ENCODE assay signal across 20 cellular contexts in the genomic region with DNA sequence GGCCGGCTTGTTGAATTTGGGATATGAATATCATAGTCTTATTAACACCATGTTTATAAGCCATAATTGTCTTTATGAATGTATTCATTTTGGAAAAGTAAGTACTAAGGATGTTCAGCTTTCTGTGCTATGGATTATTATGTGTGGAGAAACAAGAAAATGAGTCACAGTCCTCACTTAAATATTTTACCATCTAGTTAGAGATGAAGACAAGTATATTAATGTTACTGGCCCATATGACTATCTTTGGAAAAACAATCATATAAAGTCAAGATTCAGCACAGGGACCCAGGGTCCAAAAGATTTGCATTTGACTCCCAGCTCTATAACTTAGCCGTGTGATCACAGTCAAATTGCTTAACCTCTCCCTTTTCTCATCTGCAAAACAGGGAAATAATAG. TPM values are rescaled to one million over a fixed set of nuclear protein-coding genes. Genes with fewer than 3 reads are reported as not detected.
A peak's percentile ranks its signal among the peaks of the same experiment; 100 is the strongest.
DNase-seq lines count a peak whose midpoint lies in the region; ATAC-seq and TF ChIP-seq lines count a peak whose summit lies in the region.
"Had no signal": no experiment of that assay in that cellular context is flagged by ENCODE, and none has a peak within 500 bp of the region (broad histone marks: within the 10 kb centered on the region; RNA-seq: fewer than 3 reads in every experiment).

No MANE protein-coding gene starts in this region.

- H3K4me3 ChIP-seq in Karpas-422 (ENCODE audit: low read length) (no peak overlapping the region), SK-N-MC (no peak overlapping the region), fibroblast of mammary gland (ENCODE audit: control insufficient read depth, low read depth, low read length) (no peak overlapping the region)

- no peak overlapping the region for H3K9ac ChIP-seq in Karpas-422 (ENCODE audit: low read length)
- H3K9ac ChIP-seq in SK-N-MC (ENCODE audit: insufficient read length), result no peak overlapping the region

- POLR2A ChIA-PET in activated CD8-positive, alpha-beta T cell treated with anti-CD3 and anti-CD28 coated beads for 36 hours (lab: Charles Lee), result no interaction called here

- no peaks in the 10 kb centered on the region for H3K79me2 ChIP-seq in Karpas-422 (ENCODE audit: low read length)

- DNase-seq in ELR (ENCODE audit: low read depth) (peak; percentile 37), Karpas-422 (no peak), SK-N-MC (ENCODE audit: low read depth, low spot score) (no peak), fibroblast of mammary gland (ENCODE audit: low read depth) (peak; percentile 48), NK-92 (lab: John Stamatoyannopoulos, UW; ENCODE audit: unreplicated experiment) (no peak), RPMI8226 (no peak)
- DNase-seq in activated CD8-positive, alpha-beta T cell treated with anti-CD3 and anti-CD28 coated beads for 36 hours, result no peak
- DNase-seq: ACHN; BE2C; C1 segment of cervical spinal cord; CD4-positive, CD25-positive, alpha-beta regulatory T cell; CD8-positive, alpha-beta memory T cell; COR-L47; DMS 273 treated with DMSO at 0.1 percent for 48 hours; DMS53; DND-41; GDM1; H9; KBM-7 had no signal

- H3K4me1 Mint-ChIP-seq in activated CD8-positive, alpha-beta T cell treated with anti-CD3 and anti-CD28 coated beads for 36 hours (ENCODE audit: low read depth), result no peaks in the 10 kb centered on the region
- H3K4me1 Mint-ChIP-seq: CD4-positive, CD25-positive, alpha-beta regulatory T cell; CD8-positive, alpha-beta memory T cell had no signal

- H3K36me3 ChIP-seq in Karpas-422 (ENCODE audit: insufficient read depth, low read length) (no peaks in the 10 kb centered on the region), SK-N-MC (ENCODE audit: insufficient read depth, low read length) (no peaks in the 10 kb centered on the region)
- H3K36me3 ChIP-seq: BE2C had no signal

- peaks cover 19% of the 10 kb centered on the region for H3K4me1 ChIP-seq in Karpas-422 (ENCODE audit: low read length)

- no peak overlapping the region for H3K27ac ChIP-seq in Karpas-422 (ENCODE audit: low read length)
- H3K27ac ChIP-seq in SK-N-MC, result peak overlapping the region; percentile 93; the same call in 1 of the 2 replicates
- H3K27ac ChIP-seq: HL-60 had no signal

- no peaks in the 10 kb centered on the region for H3K9me3 Mint-ChIP-seq in activated CD8-positive, alpha-beta T cell treated with anti-CD3 and anti-CD28 coated beads for 36 hours
- H3K9me3 Mint-ChIP-seq: CD4-positive, CD25-positive, alpha-beta regulatory T cell; CD8-positive, alpha-beta memory T cell; H9 had no signal

- H3K27me3 ChIP-seq in Karpas-422 (ENCODE audit: low read length), result no peaks in the 10 kb centered on the region
- H3K27me3 ChIP-seq: BE2C had no signal

- no peak overlapping the region for H3K4me3 Mint-ChIP-seq in activated CD8-positive, alpha-beta T cell treated with anti-CD3 and anti-CD28 coated beads for 36 hours
- H3K4me3 Mint-ChIP-seq: H9 had no signal

- intact Hi-C loops in activated CD8-positive, alpha-beta T cell treated with anti-CD3 and anti-CD28 coated beads for 36 hours (cut with micrococcal nuclease), result no loop called here

- ATAC-seq in activated CD8-positive, alpha-beta T cell treated with anti-CD3 and anti-CD28 coated beads for 36 hours, result no peak

- H3K9me2 ChIP-seq in Karpas-422 (replicated peaks; ENCODE audit: insufficient read depth, low read length), result no peaks in the 10 kb centered on the region

- H3K4me2 ChIP-seq in Karpas-422 (ENCODE audit: low read depth, low read length, poor library complexity, severe bottlenecking), result no peak overlapping the region

- no peaks in the 10 kb centered on the region for H4K20me1 ChIP-seq in Karpas-422 (ENCODE audit: insufficient read depth, low read depth, low read length)

- TF ChIP-seq CTCF in fibroblast of mammary gland (conservative IDR thresholded peaks at IDR 0.05; ENCODE audit: control insufficient read depth, insufficient read depth, low read depth, low read length), result no peak
- no peak for TF ChIP-seq CTCF in activated CD8-positive, alpha-beta T cell treated with anti-CD3 and anti-CD28 coated beads for 36 hours (IDR thresholded peaks at IDR 0.05)

- H3K9me3 ChIP-seq in Karpas-422 (ENCODE audit: low read length) (no peaks in the 10 kb centered on the region), SK-N-MC (ENCODE audit: low read depth, low read length) (no peaks in the 10 kb centered on the region)
- H3K9me3 ChIP-seq: BE2C had no signal

- H3K27ac Mint-ChIP-seq in activated CD8-positive, alpha-beta T cell treated with anti-CD3 and anti-CD28 coated beads for 36 hours, result no peak overlapping the region
- H3K27ac Mint-ChIP-seq: CD4-positive, CD25-positive, alpha-beta regulatory T cell; CD8-positive, alpha-beta memory T cell; H9 had no signal

- H3K36me3 Mint-ChIP-seq in activated CD8-positive, alpha-beta T cell treated with anti-CD3 and anti-CD28 coated beads for 36 hours (ENCODE audit: low read depth), result no peaks in the 10 kb centered on the region
- H3K36me3 Mint-ChIP-seq: CD4-positive, CD25-positive, alpha-beta regulatory T cell had no signal

- H2AFZ ChIP-seq in Karpas-422 (ENCODE audit: low read length), result 0 out of 2 replicates have a peak overlapping the region, but pooled peaks have one; percentile 20

- H3K27me3 Mint-ChIP-seq in activated CD8-positive, alpha-beta T cell treated with anti-CD3 and anti-CD28 coated beads for 36 hours, result peaks cover 4% of the 10 kb centered on the region

- CTCF ChIA-PET in activated CD8-positive, alpha-beta T cell treated with anti-CD3 and anti-CD28 coated beads for 36 hours (lab: Charles Lee), result interaction anchor here (1.4 kb wide), 1 partner anchor 27 kb away, joined by 3 read pairs; no protein-coding TSS in a partner anchor

RNA-seq across cellular contexts. Expression of gene TOMM7, which starts 9.8 kb away (rescaled TPM):
- 169 and 170 TPM in 2 replicates for total RNA-seq in Karpas-422 (2014; rRNA removed; shearing (Covaris generic); ENCODE audit: low replicate concordance)
- 100 to 1,000 TPM; 206 to 240 TPM for total RNA-seq in activated CD8-positive, alpha-beta T cell treated with anti-CD3 and anti-CD28 coated beads for 36 hours

Comparison
In these comparisons a context has a peak if more than half of its experiments do, and no peak if none do; other contexts are left out.
1. DNase-seq: peak in ELR (single experiment) and fibroblast of mammary gland (single experiment); none in Karpas-422 (single experiment), SK-N-MC (single experiment), NK-92 (single experiment), RPMI8226 (single experiment) and activated CD8-positive, alpha-beta T cell treated with anti-CD3 and anti-CD28 coated beads for 36 hours (single experiment).